18 cellular contexts compared by ENCODE assay signal in genomic region chr15:26421065-26421464, GRCh38.
A peak's percentile ranks its signal among the peaks of the same experiment; 100 is the strongest.
DNase-seq lines count a peak whose midpoint lies in the region; ATAC-seq and TF ChIP-seq lines count a peak whose summit lies in the region.
"Had no signal": no experiment of that assay in that cellular context is flagged by ENCODE, and none has a peak within 500 bp of the region (broad histone marks: within the 10 kb centered on the region; RNA-seq: fewer than 3 reads in every experiment).

No MANE protein-coding gene starts in this region.

- H3K27me3 Mint-ChIP-seq in WTC11 (ENCODE audit: low read depth) (no peaks in the 10 kb centered on the region), glutamatergic neuron (ENCODE audit: unreplicated experiment) (peaks cover under 1% of the 10 kb centered on the region)
- H3K27me3 Mint-ChIP-seq: IgD-negative memory B cell had no signal

- ATAC-seq in WTC11 (no peak), GM18861 (IDR thresholded peaks at IDR 0.05; ENCODE audit: unreplicated experiment) (no peak)

- DNase-seq in right atrium auricular region (ENCODE audit: low spot score): no peak
- no peak for DNase-seq in cardiac septum (ENCODE audit: low spot score)
- DNase-seq in WTC11 (ENCODE audit: low spot score): no peak
- no peak for DNase-seq in glutamatergic neuron
- no peak for DNase-seq in dorsolateral prefrontal cortex
- DNase-seq: DMS153, GDM1, GM23248, HCEC 1CT, Karpas-422, NCI-H1048, NCI-H1436, NCI-H2029 treated with DMSO at 0.1 percent for 48 hours, NCI-H510A treated with DMSO at 0.1 percent for 48 hours had no signal

- CTCF ChIA-PET in HEK293 (lab: Yijun Ruan, JAX) (no interaction called here), WTC11 (lab: Charles Lee) (no interaction called here)

- H3K9me3 ChIP-seq in right atrium auricular region: no peaks in the 10 kb centered on the region
- no peaks in the 10 kb centered on the region for H3K9me3 ChIP-seq in HEK293 (ENCODE audit: control insufficient read depth, insufficient read depth, low read depth, low read length)

- intact Hi-C loops in cardiac septum (cut with DNase I) (no loop called here), dorsolateral prefrontal cortex (cut with DNase I) (no loop called here)

- H3K27me3 ChIP-seq in right atrium auricular region: no peaks in the 10 kb centered on the region
- H3K27me3 ChIP-seq in dorsolateral prefrontal cortex: no peaks in the 10 kb centered on the region

- no peak overlapping the region for H3K4me3 ChIP-seq in right atrium auricular region
- H3K4me3 ChIP-seq in HEK293 (ENCODE audit: low read depth, low read length): no peak overlapping the region
- H3K4me3 ChIP-seq in dorsolateral prefrontal cortex: no peak overlapping the region
- H3K4me3 ChIP-seq: GM23248 had no signal

- H3K4me3 Mint-ChIP-seq in WTC11: no peak overlapping the region
- H3K4me3 Mint-ChIP-seq in glutamatergic neuron (ENCODE audit: unreplicated experiment): no peak overlapping the region
- H3K4me3 Mint-ChIP-seq: IgD-negative memory B cell had no signal

- H3K36me3 Mint-ChIP-seq in WTC11 (peaks cover 8% of the 10 kb centered on the region; the same call in 1 of the 2 replicates), glutamatergic neuron (ENCODE audit: unreplicated experiment) (no peaks in the 10 kb centered on the region)
- H3K36me3 Mint-ChIP-seq: IgD-negative memory B cell had no signal

- H3K4me1 Mint-ChIP-seq in WTC11 (peaks cover 12% of the 10 kb centered on the region), glutamatergic neuron (ENCODE audit: low read depth, unreplicated experiment) (no peaks in the 10 kb centered on the region)

- H3K9me3 Mint-ChIP-seq in WTC11 (peaks cover 11% of the 10 kb centered on the region), glutamatergic neuron (ENCODE audit: unreplicated experiment) (peaks cover 1% of the 10 kb centered on the region)

- no peak overlapping the region for H3K27ac Mint-ChIP-seq in WTC11
- no peak overlapping the region for H3K27ac Mint-ChIP-seq in glutamatergic neuron (ENCODE audit: unreplicated experiment)
- H3K27ac Mint-ChIP-seq: IgD-negative memory B cell had no signal

- no peak for TF ChIP-seq CTCF in right atrium auricular region (IDR thresholded peaks at IDR 0.05)
- no peak for TF ChIP-seq CTCF in HEK293 (tag by site-specific recombination; IDR thresholded peaks at IDR 0.05)
- no peak for TF ChIP-seq CTCF in WTC11 (IDR thresholded peaks at IDR 0.05)
- TF ChIP-seq CTCF in glutamatergic neuron (IDR thresholded peaks at IDR 0.05; ENCODE audit: partially characterized antibody, unreplicated experiment): no peak
- no peak for TF ChIP-seq CTCF in dorsolateral prefrontal cortex (IDR thresholded peaks at IDR 0.05 in 54 of 56, conservative IDR thresholded peaks at IDR 0.05 in 2 of 56; ENCODE audit: low read depth in 1 of 56, partially characterized antibody in 56 of 56)

- H3K4me1 ChIP-seq in right atrium auricular region (peaks cover 0 to 8% of the 10 kb centered on the region in 2 donors), HEK293 (ENCODE audit: control insufficient read depth, insufficient read depth, low read length) (no peaks in the 10 kb centered on the region)

- POLR2A ChIA-PET in HEK293 (lab: Yijun Ruan, JAX): no interaction called here
- POLR2A ChIA-PET in WTC11 (lab: Charles Lee): no interaction called here

- H3K36me3 ChIP-seq in right atrium auricular region: no peaks in the 10 kb centered on the region
- no peaks in the 10 kb centered on the region for H3K36me3 ChIP-seq in HEK293 (ENCODE audit: control insufficient read depth in 2 of 2, insufficient read depth in 1 of 2, low read length in 2 of 2)

- H3K27ac ChIP-seq in right atrium auricular region (peak overlapping the region; percentile 47 to 76), HEK293 (ENCODE audit: extremely low read depth, low read depth, low read length) (no peak overlapping the region), dorsolateral prefrontal cortex (no peak overlapping the region)
- H3K27ac ChIP-seq: C4-2B, GM23248 had no signal

TF ChIP-seq in HEK293, 187 proteins besides CTCF, POLR2A, EP300 and RAD21:
- TF ChIP-seq ZNF423 (tag by site-specific recombination; IDR thresholded peaks at IDR 0.05) (no peak), GLIS1 (tag by site-specific recombination; IDR thresholded peaks at IDR 0.05) (peak; percentile 31; the same call in 1 of the 2 replicates)

TF ChIP-seq in WTC11, 78 proteins besides CTCF, POLR2A, EP300 and RAD21:
- TF ChIP-seq ZBTB43 (CRISPR knock-in tag; IDR thresholded peaks at IDR 0.05): no peak
- TF ChIP-seq NFATC4 (CRISPR knock-in tag; IDR thresholded peaks at IDR 0.05): no peak
- peak; percentile 62; the same call in 1 of the 2 replicates for TF ChIP-seq ZNF423 (CRISPR knock-in tag; IDR thresholded peaks at IDR 0.05)

Comparison
In these comparisons a context has a peak if more than half of its experiments do, and no peak if none do; other contexts are left out.
1. H3K27ac ChIP-seq: peak in right atrium auricular region (2 of 2); none in HEK293 (single experiment) and dorsolateral prefrontal cortex (0 of 59).